8 cellular contexts compared by ENCODE assay signal in genomic region chr12:24561882-24562760, GRCh38.
DNase-seq lines count a peak whose midpoint lies in the region; ATAC-seq and TF ChIP-seq lines count a peak whose summit lies in the region.

No MANE protein-coding gene starts in this region.

- 1 to 3% methylated on average over 39 to 57 of the region's 74 CpGs for WGBS in GM23248 (ENCODE audit: low coverage in 1 of 2, low lambda C conversion rate in 2 of 2, missing lambda C conversion rate in 2 of 2), 2 experiments
- 0 to 1% (median 0%) methylated on average over 38 to 73 of the region's 74 CpGs for WGBS in spleen, 5 donors

- intact Hi-C loops in Panc1 (cut with micrococcal nuclease; ENCODE audit: unreplicated experiment) (no loop called here), left colon (cut with DNase I, micrococcal nuclease) (no loop called here), spleen (cut with DNase I; ENCODE audit: low total_unique reads) (no loop called here)

- no peaks in the 10 kb centered on the region for H3K9me3 ChIP-seq in BE2C
- H3K9me3 ChIP-seq in GM23248 (ENCODE audit: low read depth) = no peaks in the 10 kb centered on the region
- H3K9me3 ChIP-seq in Panc1 (ENCODE audit: control insufficient read depth, insufficient read depth, low read depth, low read length) = no peaks in the 10 kb centered on the region
- H3K9me3 ChIP-seq in spleen = no peaks in the 10 kb centered on the region

- H3F3A ChIP-seq in GM23248 (ENCODE audit: insufficient read depth) = no peaks in the 10 kb centered on the region

- H3K9me2 ChIP-seq in GM23248 (ENCODE audit: insufficient read depth) = no peaks in the 10 kb centered on the region

- POLR2A ChIA-PET in Panc1 (lab: Charles Lee) = interaction anchor here (0.7 kb wide), 1 partner anchor 1543 kb away, joined by 3 read pairs; no protein-coding TSS in a partner anchor

- CTCF ChIA-PET in Panc1 (lab: Charles Lee) = no interaction called here

- in situ Hi-C loops in GM23248 (cut with MboI) = no loop called here
- in situ Hi-C loops in Panc1 (cut with HindIII; ENCODE audit: low pct_unique_long_range_greater_than_20kb, low sequenced_read_pairs) = no loop called here

- H2AFZ ChIP-seq in GM23248 = peak overlapping the region; percentile 82

- TF ChIP-seq CTCF in BE2C (IDR thresholded peaks at IDR 0.05; ENCODE audit: low read depth, low read length) (no peak), Panc1 (IDR thresholded peaks at IDR 0.05) (no peak), choroid plexus epithelial cell (conservative IDR thresholded peaks at IDR 0.05; ENCODE audit: low read depth, low read length) (no peak), spleen (IDR thresholded peaks at IDR 0.05 in 8 of 11, conservative IDR thresholded peaks at IDR 0.05 in 3 of 11) (no peak)

- H3K4me2 ChIP-seq in GM23248 (ENCODE audit: unreplicated experiment) = peak overlapping the region; percentile 89

- no peaks in the 10 kb centered on the region for H4K20me1 ChIP-seq in GM23248 (ENCODE audit: insufficient read depth)

- H3K4me3 ChIP-seq in BE2C (ENCODE audit: low read depth, low read length) = peak overlapping the region; percentile 59
- H3K4me3 ChIP-seq in GM23248 = peak overlapping the region; percentile 72
- peak overlapping the region; percentile 43 to 57 for H3K4me3 ChIP-seq in Panc1 (ENCODE audit: low read depth in 2 of 2, low read length in 2 of 2)
- peak overlapping the region; percentile 87 for H3K4me3 ChIP-seq in choroid plexus epithelial cell (ENCODE audit: low read depth, low read length)
- peak overlapping the region; percentile 58 to 76 (median 70) for H3K4me3 ChIP-seq in spleen

- H3K27ac ChIP-seq in GM23248 = no peak overlapping the region
- no peak overlapping the region for H3K27ac ChIP-seq in Panc1 (ENCODE audit: low read length)
- H3K27ac ChIP-seq in spleen = peak overlapping the region in 7 of 8 donors; percentile 69 to 84 (median 80)

- TF ChIP-seq POLR2A in spleen (IDR thresholded peaks at IDR 0.05) = no peak

- peaks cover 40% of the 10 kb centered on the region for H3K27me3 ChIP-seq in BE2C
- H3K27me3 ChIP-seq in GM23248 (replicated peaks; ENCODE audit: insufficient read depth) = peaks cover 55% of the 10 kb centered on the region
- peaks cover 59% of the 10 kb centered on the region for H3K27me3 ChIP-seq in Panc1 (ENCODE audit: control insufficient read depth, insufficient read depth, low read length)
- peaks cover 0 to 61% (median 11%) of the 10 kb centered on the region in 7 donors for H3K27me3 ChIP-seq in spleen (replicated peaks in 1 of 7)

- peak overlapping the region; percentile 13; the same call in 1 of the 2 replicates for H3K9ac ChIP-seq in GM23248

- peak; percentile 34 for DNase-seq in BE2C
- DNase-seq in GM23248 = peak; percentile 50
- no peak for DNase-seq in Panc1 (ENCODE audit: low read depth, low spot score)
- DNase-seq in choroid plexus epithelial cell (ENCODE audit: low read depth) = peak; percentile 81
- peak; percentile 41 for DNase-seq in left colon
- DNase-seq in spleen = peak; percentile 78
- no peak for DNase-seq in AML-193 (lab: John Stamatoyannopoulos, UW)

- H3K36me3 ChIP-seq in BE2C (no peaks in the 10 kb centered on the region), GM23248 (ENCODE audit: low read depth) (no peaks in the 10 kb centered on the region), Panc1 (ENCODE audit: control insufficient read depth, insufficient read depth, low read length) (no peaks in the 10 kb centered on the region), spleen (no peaks in the 10 kb centered on the region)

- no peaks in the 10 kb centered on the region for H3K79me2 ChIP-seq in GM23248 (ENCODE audit: insufficient read depth)

- ATAC-seq in Panc1 (peak; percentile 73), left colon (no peak), HG02571 (IDR thresholded peaks at IDR 0.05; ENCODE audit: unreplicated experiment) (no peak)

- BruUV-seq in Panc1 (replicated peaks; lab: Mats Ljungman, UMichigan) = no TSS peak

- no peaks in the 10 kb centered on the region for H3K4me1 ChIP-seq in BE2C
- H3K4me1 ChIP-seq in GM23248 (ENCODE audit: insufficient read depth) = no peaks in the 10 kb centered on the region
- peaks cover 5% of the 10 kb centered on the region; the same call in 1 of the 2 replicates for H3K4me1 ChIP-seq in Panc1 (ENCODE audit: control insufficient read depth, insufficient read depth, low read length)
- H3K4me1 ChIP-seq in spleen = peaks cover 0 to 46% (median 20%) of the 10 kb centered on the region in 6 donors

Comparison
In these comparisons a context has a peak if more than half of its experiments do, and no peak if none do; other contexts are left out.
1. DNase-seq: peak in BE2C (single experiment), GM23248 (single experiment), choroid plexus epithelial cell (single experiment), left colon (2 of 2) and spleen (single experiment); none in Panc1 (single experiment) and AML-193 (0 of 2).
2. H3K27ac ChIP-seq: peak in spleen (7 of 8); none in GM23248 (single experiment) and Panc1 (single experiment).
3. Peak in every context shown above with its lines, with median percentiles within 50 percentile points of each other: H3K4me3 ChIP-seq.